1 cellular context compared by ENCODE assay signal in the genomic region with DNA sequence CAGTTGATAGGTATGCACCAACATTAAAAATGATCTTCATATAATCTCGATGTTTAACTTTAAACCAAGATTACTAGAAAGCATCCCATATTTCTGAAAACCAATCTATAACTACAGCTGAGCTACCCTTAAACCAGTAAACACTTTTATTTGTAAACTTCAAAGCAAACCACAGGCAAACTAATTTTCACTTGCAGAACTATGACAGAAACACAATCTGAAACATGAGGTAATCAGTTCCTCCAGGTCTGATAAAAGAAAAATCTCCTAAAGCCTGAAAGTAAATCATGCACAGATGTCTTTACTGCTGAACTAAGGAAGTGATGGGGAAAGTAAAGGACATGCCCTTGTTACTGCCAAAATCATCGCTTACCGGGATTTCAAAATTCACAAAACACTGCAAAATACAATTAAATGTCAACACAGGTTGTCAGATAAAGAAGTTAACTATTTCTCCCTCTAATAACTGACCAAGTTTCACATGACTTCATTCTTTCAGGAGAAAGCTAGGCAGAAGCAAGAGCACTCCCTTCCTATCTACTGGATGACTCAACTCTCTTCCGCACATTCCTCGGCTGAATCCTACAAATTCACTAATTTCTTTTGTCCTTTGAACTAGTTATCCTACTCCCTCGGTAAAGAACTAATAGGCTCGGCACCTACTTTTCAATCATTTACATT.
TF ChIP-seq lines count a peak whose summit lies in the region.

No MANE protein-coding gene starts in this region.

TF ChIP-seq in endothelial cell of umbilical vein, 7 proteins besides CTCF, POLR2A, EP300 and RAD21:
- TF ChIP-seq EZH2 (IDR thresholded peaks at IDR 0.05; ENCODE audit: borderline replicate concordance, low read depth, low read length, severe bottlenecking) (no peak), MYC (IDR thresholded peaks at IDR 0.05; ENCODE audit: low read depth, low read length) (no peak), GATA2 (IDR thresholded peaks at IDR 0.05; ENCODE audit: insufficient read depth, insufficient read length, low read depth, low read length) (no peak), FOS (IDR thresholded peaks at IDR 0.05; ENCODE audit: borderline replicate concordance, insufficient read depth, low read length) (peak; percentile 92), JUN (IDR thresholded peaks at IDR 0.05; ENCODE audit: borderline replicate concordance, insufficient read depth, insufficient read length, low read depth) (peak; percentile 77), POLR2AphosphoS5 (IDR thresholded peaks at IDR 0.05; ENCODE audit: insufficient read depth, low read depth, low read length) (no peak)
- TF ChIP-seq, protein P1, sequence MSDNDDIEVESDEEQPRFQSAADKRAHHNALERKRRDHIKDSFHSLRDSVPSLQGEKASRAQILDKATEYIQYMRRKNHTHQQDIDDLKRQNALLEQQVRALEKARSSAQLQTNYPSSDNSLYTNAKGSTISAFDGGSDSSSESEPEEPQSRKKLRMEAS (IDR thresholded peaks at IDR 0.05; ENCODE audit: insufficient read depth, insufficient read length): no peak
